In the genomic region with DNA sequence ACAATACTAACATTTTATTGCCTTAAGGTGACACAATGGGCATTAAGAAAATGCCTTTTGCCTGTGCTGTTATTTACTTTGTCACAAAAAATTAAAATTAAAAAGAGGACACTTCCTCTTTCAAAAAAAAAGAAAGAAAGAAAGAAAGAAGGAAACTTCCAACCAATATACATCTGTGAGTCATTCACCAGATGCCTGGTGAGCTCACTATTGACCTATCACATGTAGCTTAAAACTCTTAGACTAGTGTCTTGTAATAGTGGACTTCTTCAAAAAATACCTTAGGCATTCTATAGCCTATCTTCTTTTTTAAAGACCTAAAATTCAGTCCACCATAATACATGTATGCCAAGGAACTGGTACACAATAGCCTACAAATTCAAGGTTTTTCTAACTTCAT, we compare ENCODE assay signal across 10 cellular contexts.
"Had no signal": no experiment of that assay in that cellular context is flagged by ENCODE, and none has a peak within 500 bp of the region (broad histone marks: within the 10 kb centered on the region; RNA-seq: fewer than 3 reads in every experiment).

No MANE protein-coding gene starts in this region.

- H3K27ac ChIP-seq: stomach, vagina had no signal

- H3K27me3 ChIP-seq: vagina had no signal

- H3K36me3 ChIP-seq: stomach, vagina had no signal

- ATAC-seq: activated CD8-positive, alpha-beta memory T cell treated with anti-CD3 and anti-CD28 coated beads, Interleukin-2, amount 10 ng/mL, durations not matched to agents 7 days and 5 days; esophagus mucosa had no signal

- H3K9me3 ChIP-seq: stomach, vagina had no signal

- DNase-seq: activated CD4-positive, alpha-beta T cell treated with anti-CD3 and anti-CD28 coated beads for 1 hour; activated CD4-positive, alpha-beta T cell treated with anti-CD3 and anti-CD28 coated beads, Interleukin-2, amount 50 U/mL, for 48 hours; activated CD8-positive, alpha-beta memory T cell treated with anti-CD3 and anti-CD28 coated beads, Interleukin-2, amount 10 ng/mL, durations not matched to agents 7 days and 5 days; activated effector memory CD4-positive, alpha-beta T cell treated with Interleukin-2 at 50 U/mL for 16 hours; activated T-cell treated with anti-CD3 and anti-CD28 coated beads, Interleukin-2, amount 50 U/mL, for 24 hours; amniotic stem cell; stimulated activated CD4-positive, alpha-beta T cell treated with anti-CD3 and anti-CD28 coated beads, Interleukin-4, amount 100 ng/mL, for 4 hours; stomach had no signal

- H3K4me3 ChIP-seq: stomach, vagina had no signal
